Comparison of ENCODE assay signal across 13 cellular contexts in genomic region chrX:30622361-30622760, GRCh38. TPM values are rescaled to one million over a fixed set of nuclear protein-coding genes. Genes with fewer than 3 reads are reported as not detected.
"Had no signal": no experiment of that assay in that cellular context is flagged by ENCODE, and none has a peak within 500 bp of the region (broad histone marks: within the 10 kb centered on the region; RNA-seq: fewer than 3 reads in every experiment).

No MANE protein-coding gene starts in this region.

- DNase-seq: GM23248, GOT3, H7, Kasumi-1, KBM-7 had no signal

- H3K36me3 ChIP-seq: HAP-1 had no signal

- H3K27ac ChIP-seq: GM23248, HL-60, KMS-11 had no signal

- H3K27ac Mint-ChIP-seq: IgD-negative memory B cell had no signal

- ATAC-seq: HCT116 had no signal

- FAIRE-seq: HTR-8/SVneo had no signal

- H3K9ac ChIP-seq: GM23248, KMS-11 had no signal

- H3K9me3 ChIP-seq: HAP-1 had no signal

- H3K4me3 Mint-ChIP-seq: IgD-negative memory B cell had no signal

- H3K4me1 Mint-ChIP-seq: IgD-negative memory B cell had no signal

- H3K4me2 ChIP-seq: KMS-11 had no signal

- H3K4me3 ChIP-seq: GM23248, HAP-1 had no signal

- H2AFZ ChIP-seq: GM23248 had no signal

RNA-seq across cellular contexts. Expression of gene TASL, which starts 44.8 kb away (rescaled TPM):
- total RNA-seq: GM23248, H4, H7, HT-29 had no signal
- polyA plus RNA-seq: GM23248 had no signal
